ENCODE assay signal across 26 cellular contexts in genomic region chr14:104930526-104931322, GRCh38. TPM values are rescaled to one million over a fixed set of nuclear protein-coding genes. Genes with fewer than 3 reads are reported as not detected.
A peak's percentile ranks its signal among the peaks of the same experiment; 100 is the strongest.
DNase-seq lines count a peak whose midpoint lies in the region; ATAC-seq, FAIRE-seq and TF ChIP-seq lines count a peak whose summit lies in the region.
"Had no signal": no experiment of that assay in that cellular context is flagged by ENCODE, and none has a peak within 500 bp of the region (broad histone marks: within the 10 kb centered on the region; RNA-seq: fewer than 3 reads in every experiment).

No MANE protein-coding gene starts in this region.

- H2AFZ ChIP-seq in H9 (ENCODE audit: low read length) (no peak overlapping the region), H1 (ENCODE audit: low read length) (no peak overlapping the region), hepatocyte (no peak overlapping the region)
- H2AFZ ChIP-seq: neural progenitor cell had no signal

- TF ChIP-seq CTCF in H9 (conservative IDR thresholded peaks at IDR 0.05) (no peak), H1 (IDR thresholded peaks at IDR 0.05; ENCODE audit: control extremely low read depth in 1 of 3, insufficient read depth in 1 of 3, low read depth in 1 of 3, low read length in 3 of 3) (no peak), hepatocyte (IDR thresholded peaks at IDR 0.05; ENCODE audit: poor library complexity) (no peak)

- POLR2A ChIA-PET in H1 (lab: Charles Lee; ENCODE audit: partially characterized antibody): no interaction called here

- H3K79me1 ChIP-seq in H9 (ENCODE audit: insufficient read depth, low read depth, low read length, poor library complexity, severe bottlenecking): no peaks in the 10 kb centered on the region
- no peaks in the 10 kb centered on the region for H3K79me1 ChIP-seq in H1 (ENCODE audit: low read depth, low read length)

- intact Hi-C loops in posterior vena cava (cut with DNase I): loop anchor here in 1 of 2 donors (5.0 kb wide), 1 partner anchor 37 kb away; no protein-coding TSS in a partner anchor
- intact Hi-C loops in activated CD4-positive, alpha-beta T cell treated with anti-CD3 and anti-CD28 coated beads, Interleukin-2, amount 10 ng/mL, durations not matched to agents 24 days and 14 days (cut with micrococcal nuclease): no loop called here

- no peak overlapping the region for H3K4ac ChIP-seq in H9 (ENCODE audit: low read depth, low read length)
- H3K4ac ChIP-seq in H1 (replicated peaks; ENCODE audit: insufficient read length, low read depth, low read length): no peak overlapping the region

- H4K20me1 ChIP-seq in H9 (ENCODE audit: control insufficient read depth, insufficient read depth, insufficient read length): no peaks in the 10 kb centered on the region
- peaks cover 0 to 2% of the 10 kb centered on the region in 2 experiments for H4K20me1 ChIP-seq in H1 (replicated peaks in 1 of 2; ENCODE audit: control insufficient read depth in 1 of 2, insufficient read depth in 2 of 2, low read length in 2 of 2)
- no peaks in the 10 kb centered on the region for H4K20me1 ChIP-seq in hepatocyte (ENCODE audit: insufficient read depth, poor library complexity, severe bottlenecking)

- H3K79me2 ChIP-seq in H9 (ENCODE audit: insufficient read depth, low read length) (no peaks in the 10 kb centered on the region), H1 (ENCODE audit: control insufficient read depth in 1 of 2, insufficient read depth in 2 of 2, low read length in 2 of 2) (no peaks in the 10 kb centered on the region), hepatocyte (no peaks in the 10 kb centered on the region)

- H4K8ac ChIP-seq in H9 (replicated peaks; ENCODE audit: insufficient read length, low read depth, low read length) (no peak overlapping the region), H1 (ENCODE audit: extremely low read depth, insufficient read depth, low read length) (no peak overlapping the region)

- H3K27ac Mint-ChIP-seq in H9: no peak overlapping the region
- no peak overlapping the region for H3K27ac Mint-ChIP-seq in activated CD4-positive, alpha-beta T cell treated with anti-CD3 and anti-CD28 coated beads, Interleukin-2, amount 10 ng/mL, durations not matched to agents 24 days and 14 days
- H3K27ac Mint-ChIP-seq: neural progenitor cell; stimulated activated naive CD8-positive, alpha-beta T cell treated with anti-CD3 and anti-CD28 coated beads, Interleukin-15, Interleukin-2, amounts not matched to agents 100 ng/mL and 50 ng/mL, for 24 hours had no signal

- ATAC-seq in GM18511 (IDR thresholded peaks at IDR 0.05; ENCODE audit: unreplicated experiment): no peak
- ATAC-seq: mucosa of descending colon had no signal

- H3K4me3 Mint-ChIP-seq in H9: no peak overlapping the region
- H3K4me3 Mint-ChIP-seq in activated CD4-positive, alpha-beta T cell treated with anti-CD3 and anti-CD28 coated beads, Interleukin-2, amount 10 ng/mL, durations not matched to agents 24 days and 14 days: no peak overlapping the region
- H3K4me3 Mint-ChIP-seq: neural progenitor cell; stimulated activated naive CD8-positive, alpha-beta T cell treated with anti-CD3 and anti-CD28 coated beads, Interleukin-15, Interleukin-2, amounts not matched to agents 100 ng/mL and 50 ng/mL, for 24 hours had no signal

- H2BK20ac ChIP-seq in H9 (ENCODE audit: low read depth, low read length, poor library complexity, severe bottlenecking) (no peak overlapping the region), H1 (ENCODE audit: low read length) (no peak overlapping the region)

- TF ChIP-seq POLR2A in H1 (IDR thresholded peaks at IDR 0.05; ENCODE audit: control extremely low read depth in 1 of 2, low read depth in 2 of 2, low read length in 2 of 2): no peak

- WGBS in H9 (ENCODE audit: extremely low coverage, insufficient read length, low lambda C conversion rate): no CpG with 5 or more reads among the region's 11 CpGs
- 89% methylated on average over 10 of the region's 11 CpGs; no CpG with 5 or more reads in 1 of the 2 experiments for WGBS in H1 (ENCODE audit: extremely low coverage in 1 of 2, insufficient coverage in 1 of 2, insufficient read length in 1 of 2, insufficient replicate concordance in 2 of 2, low coverage in 1 of 2, low lambda C conversion rate in 2 of 2, missing lambda C conversion rate in 1 of 2), 2 experiments
- 83% methylated on average over 11 of the region's 11 CpGs for WGBS in hepatocyte (ENCODE audit: low lambda C conversion rate, missing lambda C conversion rate)

- H3K27me3 ChIP-seq in H9 (ENCODE audit: insufficient read depth, low read length): peaks cover 30% of the 10 kb centered on the region; the same call in 1 of the 2 replicates
- peaks cover 27 to 57% (median 48%) of the 10 kb centered on the region in 4 experiments for H3K27me3 ChIP-seq in H1 (replicated peaks in 1 of 4; ENCODE audit: control insufficient read depth in 3 of 4, extremely low read depth in 1 of 4, insufficient read depth in 3 of 4, low read length in 3 of 4)
- H3K27me3 ChIP-seq in hepatocyte: peaks cover 41% of the 10 kb centered on the region
- H3K27me3 ChIP-seq: BE2C, tibial nerve had no signal

- H3K56ac ChIP-seq in H9 (ENCODE audit: insufficient read length, low read depth, low read length): no peak overlapping the region
- H3K56ac ChIP-seq in H1 (replicated peaks; ENCODE audit: insufficient read length, low read depth, low read length): no peak overlapping the region

- H3K14ac ChIP-seq in H9 (ENCODE audit: insufficient read depth, low read length) (no peak overlapping the region), H1 (ENCODE audit: insufficient read length) (no peak overlapping the region)

- H3K4me2 ChIP-seq in H9 (ENCODE audit: insufficient read depth, insufficient read length, low read length): no peak overlapping the region
- H3K4me2 ChIP-seq in H1 (ENCODE audit: insufficient read depth in 1 of 2, low read depth in 2 of 2, low read length in 2 of 2): no peak overlapping the region
- no peak overlapping the region for H3K4me2 ChIP-seq in hepatocyte
- H3K4me2 ChIP-seq: KMS-11, neural progenitor cell had no signal

- H3K27me3 Mint-ChIP-seq in H9 (ENCODE audit: low read depth): peaks cover 64% of the 10 kb centered on the region
- peaks cover 13% of the 10 kb centered on the region for H3K27me3 Mint-ChIP-seq in activated CD4-positive, alpha-beta T cell treated with anti-CD3 and anti-CD28 coated beads, Interleukin-2, amount 10 ng/mL, durations not matched to agents 24 days and 14 days

- DNase-seq in activated CD8-positive, alpha-beta memory T cell treated with anti-CD3 and anti-CD28 coated beads, Interleukin-2, amount 50 U/mL, for 4 hours: peak; percentile 12
- DNase-seq in activated CD8-positive, alpha-beta memory T cell treated with anti-CD3 and anti-CD28 coated beads for 24 hours: no peak
- DNase-seq in H9 (peak; percentile 24), H1 (ENCODE audit: low read depth in 1 of 2, low spot score in 2 of 2) (no peak), posterior vena cava (ENCODE audit: low spot score) (peak; percentile 75), hepatocyte (ENCODE audit: low spot score) (no peak)
- no peak for DNase-seq in activated CD4-positive, alpha-beta T cell treated with anti-CD3 and anti-CD28 coated beads, Interleukin-2, amount 10 ng/mL, durations not matched to agents 24 days and 14 days
- DNase-seq: 8988T; activated CD4-positive, alpha-beta T cell treated with anti-CD3 and anti-CD28 coated beads, Interleukin-2, amount 50 U/mL, for 48 hours; activated naive CD4-positive, alpha-beta T cell treated with Interleukin-2 at 50 U/mL for 16 hours; BE2C; Caco-2; mucosa of descending colon; NCI-H187; NCI-H526 treated with DMSO at 0.1 percent for 48 hours; stimulated activated CD4-positive, alpha-beta T cell treated with anti-CD3 and anti-CD28 coated beads, Interleukin-12 subunit alpha, Interleukin-12 subunit beta, amount 100 ng/mL, for 4 hours had no signal

- peaks cover 0 to 4% (median 0%) of the 10 kb centered on the region in 4 experiments; a peak in 1 of 8 replicates for H3K36me3 ChIP-seq in H1 (ENCODE audit: control insufficient read depth in 2 of 4, insufficient read depth in 4 of 4, low read length in 3 of 4)
- H3K36me3 ChIP-seq in hepatocyte (replicated peaks; ENCODE audit: insufficient read depth, low read depth): no peaks in the 10 kb centered on the region
- H3K36me3 ChIP-seq: BE2C, neural progenitor cell, tibial nerve had no signal

- no peak overlapping the region for H3K4me3 ChIP-seq in H1 (ENCODE audit: extremely low read depth in 1 of 4, insufficient read depth in 2 of 4, low read depth in 3 of 4, low read length in 4 of 4)
- no peak overlapping the region for H3K4me3 ChIP-seq in hepatocyte
- H3K4me3 ChIP-seq: mucosa of descending colon, neural progenitor cell, tibial nerve had no signal

- H3K23ac ChIP-seq in H9 (ENCODE audit: insufficient read length, low read depth, low read length): no peak overlapping the region
- H3K23ac ChIP-seq in H1 (ENCODE audit: insufficient read length): no peak overlapping the region

- H3K27ac ChIP-seq in H9 (ENCODE audit: insufficient read length, low read depth, low read length) (no peak overlapping the region), H1 (ENCODE audit: low read depth, low read length) (no peak overlapping the region), hepatocyte (no peak overlapping the region)
- H3K27ac ChIP-seq: KMS-11, neural progenitor cell, tibial nerve, VCaP had no signal

- H3K4me1 Mint-ChIP-seq in H9: peaks cover 4 to 12% of the 10 kb centered on the region in 2 experiments; a peak in 3 of 4 replicates
- peaks cover 8% of the 10 kb centered on the region for H3K4me1 Mint-ChIP-seq in activated CD4-positive, alpha-beta T cell treated with anti-CD3 and anti-CD28 coated beads, Interleukin-2, amount 10 ng/mL, durations not matched to agents 24 days and 14 days

- TF ChIP-seq RAD21 in H1 (IDR thresholded peaks at IDR 0.05 in 1 of 2, conservative IDR thresholded peaks at IDR 0.05 in 1 of 2; ENCODE audit: low read depth in 2 of 2, low read length in 2 of 2): no peak

- CTCF ChIA-PET in H1 (lab: Charles Lee; ENCODE audit: partially characterized antibody): interaction anchor here (0.6 to 1.4 kb wide), 6 partner anchors 8 to 853 kb away, joined by 3 to 4 read pairs (median 3); no protein-coding TSS in a partner anchor

- no peak overlapping the region for H3K9ac ChIP-seq in H9 (ENCODE audit: extremely low read depth, insufficient read length, low read length)
- no peak overlapping the region for H3K9ac ChIP-seq in H1 (replicated peaks in 1 of 4; ENCODE audit: extremely low read depth in 1 of 4, low read depth in 3 of 4, low read length in 3 of 4)
- H3K9ac ChIP-seq: KMS-11, neural progenitor cell had no signal

- H3K18ac ChIP-seq in H9 (ENCODE audit: insufficient read length, low read depth, low read length) (no peak overlapping the region), H1 (ENCODE audit: extremely low read depth, low read length) (no peak overlapping the region)

- no peak overlapping the region for H3T11ph ChIP-seq in H9 (ENCODE audit: low read length)

- no peak for TF ChIP-seq EP300 in H1 (IDR thresholded peaks at IDR 0.05; ENCODE audit: borderline replicate concordance in 1 of 2, low read depth in 2 of 2, low read length in 2 of 2)

- no peak overlapping the region for H4K5ac ChIP-seq in H9 (ENCODE audit: insufficient read length, low read depth, low read length)
- H4K5ac ChIP-seq in H1 (ENCODE audit: insufficient read length, low read depth, low read length): no peak overlapping the region

- no peaks in the 10 kb centered on the region for H3K36me3 Mint-ChIP-seq in H9 (ENCODE audit: insufficient read depth in 1 of 3, low read depth in 3 of 3)
- H3K36me3 Mint-ChIP-seq in activated CD4-positive, alpha-beta T cell treated with anti-CD3 and anti-CD28 coated beads, Interleukin-2, amount 10 ng/mL, durations not matched to agents 24 days and 14 days (ENCODE audit: low read depth): no peaks in the 10 kb centered on the region
- H3K36me3 Mint-ChIP-seq: neural progenitor cell had no signal

- H2AK5ac ChIP-seq in H9 (ENCODE audit: insufficient read length, low read length) (no peak overlapping the region), H1 (ENCODE audit: low read depth, low read length) (no peak overlapping the region)

- no peak for FAIRE-seq in H1 (lab: Jason Lieb, UNC)

- H2BK12ac ChIP-seq in H9 (ENCODE audit: insufficient read length, low read depth, low read length) (no peak overlapping the region), H1 (ENCODE audit: low read depth, low read length) (no peak overlapping the region)

- H3K9me3 Mint-ChIP-seq in H9: no peaks in the 10 kb centered on the region; a peak in 1 of 5 replicates
- H3K9me3 Mint-ChIP-seq in activated CD4-positive, alpha-beta T cell treated with anti-CD3 and anti-CD28 coated beads, Interleukin-2, amount 10 ng/mL, durations not matched to agents 24 days and 14 days: no peaks in the 10 kb centered on the region
- H3K9me3 Mint-ChIP-seq: neural progenitor cell; stimulated activated naive CD8-positive, alpha-beta T cell treated with anti-CD3 and anti-CD28 coated beads, Interleukin-15, Interleukin-2, amounts not matched to agents 100 ng/mL and 50 ng/mL, for 24 hours had no signal

- H3K9me2 ChIP-seq in hepatocyte (replicated peaks; ENCODE audit: insufficient read depth): no peaks in the 10 kb centered on the region

- no peak overlapping the region for H2BK15ac ChIP-seq in H9 (ENCODE audit: low read depth, low read length)
- H2BK15ac ChIP-seq in H1 (ENCODE audit: low read length): peak overlapping the region; percentile 61

- no peak overlapping the region for H2BK5ac ChIP-seq in H9 (ENCODE audit: insufficient read length, low read length)
- no peak overlapping the region for H2BK5ac ChIP-seq in H1 (ENCODE audit: low read depth, low read length)

- no peaks in the 10 kb centered on the region for H3K23me2 ChIP-seq in H9 (ENCODE audit: insufficient read length, low read depth, low read length, poor library complexity, severe bottlenecking)
- H3K23me2 ChIP-seq in H1 (ENCODE audit: low read depth, low read length): peaks cover 12% of the 10 kb centered on the region; the same call in 1 of the 2 replicates

- H4K91ac ChIP-seq in H9 (ENCODE audit: insufficient read length, low read depth, low read length) (no peak overlapping the region), H1 (replicated peaks; ENCODE audit: insufficient read length, low read length) (no peak overlapping the region)

- H3K9me3 ChIP-seq in H9 (ENCODE audit: control insufficient read depth, low read depth, low read length) (no peaks in the 10 kb centered on the region), H1 (ENCODE audit: insufficient read depth in 2 of 2, low read depth in 1 of 2, low read length in 1 of 2) (no peaks in the 10 kb centered on the region), hepatocyte (ENCODE audit: low read depth) (no peaks in the 10 kb centered on the region)
- H3K9me3 ChIP-seq: BE2C, Caco-2, mucosa of descending colon, tibial nerve had no signal

- H2BK120ac ChIP-seq in H9 (ENCODE audit: low read depth, low read length, poor library complexity, severe bottlenecking): no peak overlapping the region
- H2BK120ac ChIP-seq in H1 (replicated peaks; ENCODE audit: low read depth, low read length): no peak overlapping the region

- H3K4me1 ChIP-seq in H9 (ENCODE audit: insufficient read depth, low read length): no peaks in the 10 kb centered on the region; the same call in 1 of the 2 replicates
- H3K4me1 ChIP-seq in H1 (replicated peaks in 1 of 4; ENCODE audit: control insufficient read depth in 3 of 4, insufficient read depth in 4 of 4, low read length in 3 of 4): peaks cover 0 to 16% (median 8%) of the 10 kb centered on the region in 4 experiments; a peak in 5 of 7 replicates
- peaks cover 10% of the 10 kb centered on the region for H3K4me1 ChIP-seq in hepatocyte (ENCODE audit: insufficient read depth)

RNA-seq across cellular contexts. Expression of gene PLD4, which starts 6.0 kb away (rescaled TPM):
- total RNA-seq in H9 (2021) (not detected in 2 replicates), posterior vena cava (under 1 TPM in 1 of 2 donors, not detected in 1; 0.24 TPM), hepatocyte (not detected in 2 replicates)
- total RNA-seq in H1 (2021; fragmentation: NEBNext Ultra II Directional; extraction: Animal tissue kit (Norgen Biotek cat#: 25700)): 0.04 TPM in 1 of 2 replicates, not detected in the other
- polyA plus RNA-seq in H1 (2011; rRNA removed) (0.05 and 0.06 TPM in 2 replicates), hepatocyte (0.77 and 1.1 TPM in 2 replicates)
- 0.04 TPM for polyA plus RNA-seq in H1 (2011; cell fraction: cytosol; rRNA removed)
- polyA plus RNA-seq in H1 (2011; cell fraction: nucleus; rRNA removed): 0.13 TPM
- 0.13 TPM in 1 of 4 replicates, not detected in the others for polyA plus RNA-seq in H1 (2012, experiment 1 of 2)
- polyA plus RNA-seq in H1 (2012, experiment 2 of 2): not detected
- 0.04 TPM for polyA plus RNA-seq in H1 (2013, experiment 1 of 2)
- 0.02 TPM for polyA plus RNA-seq in H1 (2013, experiment 2 of 2)
- polyA minus RNA-seq in H1 (2011; rRNA and poly(A)+ RNA removed): 0.06 and 0.10 TPM in 2 replicates
- not detected for polyA minus RNA-seq in H1 (2011; cell fraction: cytosol; rRNA and poly(A)+ RNA removed)
- polyA minus RNA-seq in H1 (2011; cell fraction: nucleus; rRNA and poly(A)+ RNA removed): 0.20 TPM
- 0.07 and 0.21 TPM in 2 replicates for total RNA-seq in activated CD4-positive, alpha-beta T cell treated with anti-CD3 and anti-CD28 coated beads, Interleukin-2, amount 10 ng/mL, durations not matched to agents 24 days and 14 days
- total RNA-seq: Caco-2, Daoy, dermis microvascular lymphatic vessel endothelial cell, H4, RPMI7951 had no signal

RNA-seq across cellular contexts. Expression of gene AHNAK2, which starts 47.5 kb away (rescaled TPM):
- total RNA-seq in H9 (2021): 2.3 and 2.8 TPM in 2 replicates
- 1.5 and 2.0 TPM in 2 replicates for total RNA-seq in H1 (2021; fragmentation: NEBNext Ultra II Directional; extraction: Animal tissue kit (Norgen Biotek cat#: 25700))
- 0.64 and 0.95 TPM in 2 replicates for polyA plus RNA-seq in H1 (2011; rRNA removed)
- polyA plus RNA-seq in H1 (2011; cell fraction: cytosol; rRNA removed): 0.67 TPM
- 4.3 TPM for polyA plus RNA-seq in H1 (2011; cell fraction: nucleus; rRNA removed)
- polyA plus RNA-seq in H1 (2012, experiment 1 of 2): 1.2 to 2.0 TPM (median 1.7 TPM) in 4 replicates
- 0.55 TPM for polyA plus RNA-seq in H1 (2012, experiment 2 of 2)
- polyA plus RNA-seq in H1 (2013, experiment 1 of 2): 0.99 TPM
- 0.96 TPM for polyA plus RNA-seq in H1 (2013, experiment 2 of 2)
- polyA minus RNA-seq in H1 (2011; rRNA and poly(A)+ RNA removed): 3.2 and 4.3 TPM in 2 replicates
- 2.9 TPM for polyA minus RNA-seq in H1 (2011; cell fraction: cytosol; rRNA and poly(A)+ RNA removed)
- 4.9 TPM for polyA minus RNA-seq in H1 (2011; cell fraction: nucleus; rRNA and poly(A)+ RNA removed)
- 100 to 1,000 TPM; 242 to 274 TPM for total RNA-seq in posterior vena cava
- 4.6 and 5.9 TPM in 2 replicates for total RNA-seq in hepatocyte
- polyA plus RNA-seq in hepatocyte: 1.8 and 2.4 TPM in 2 replicates
- 0.02 TPM in 2 replicates for total RNA-seq in activated CD4-positive, alpha-beta T cell treated with anti-CD3 and anti-CD28 coated beads, Interleukin-2, amount 10 ng/mL, durations not matched to agents 24 days and 14 days

RNA-seq across cellular contexts. Expression of gene CLBA1, which starts 54.9 kb away (rescaled TPM):
- total RNA-seq in H9 (2021) (2.4 and 3.0 TPM in 2 replicates), posterior vena cava (1 to 10 TPM; 4.7 to 5.6 TPM), hepatocyte (4.5 and 6.4 TPM in 2 replicates)
- total RNA-seq in H1 (2021; fragmentation: NEBNext Ultra II Directional; extraction: Animal tissue kit (Norgen Biotek cat#: 25700)): 2.1 and 2.4 TPM in 2 replicates
- polyA plus RNA-seq in H1 (2011; rRNA removed) (1.6 and 2.3 TPM in 2 replicates), hepatocyte (5.1 and 9.3 TPM in 2 replicates)
- 3.1 TPM for polyA plus RNA-seq in H1 (2011; cell fraction: cytosol; rRNA removed)
- 4.8 TPM for polyA plus RNA-seq in H1 (2011; cell fraction: nucleus; rRNA removed)
- polyA plus RNA-seq in H1 (2012, experiment 1 of 2): 2.8 to 3.4 TPM (median 3.1 TPM) in 4 replicates
- 2.1 TPM for polyA plus RNA-seq in H1 (2012, experiment 2 of 2)
- polyA plus RNA-seq in H1 (2013, experiment 1 of 2): 2.3 TPM
- 2.6 TPM for polyA plus RNA-seq in H1 (2013, experiment 2 of 2)
- polyA minus RNA-seq in H1 (2011; rRNA and poly(A)+ RNA removed): 1.8 TPM in 2 replicates
- 3.2 TPM for polyA minus RNA-seq in H1 (2011; cell fraction: cytosol; rRNA and poly(A)+ RNA removed)
- polyA minus RNA-seq in H1 (2011; cell fraction: nucleus; rRNA and poly(A)+ RNA removed): 2.4 TPM
- total RNA-seq in activated CD4-positive, alpha-beta T cell treated with anti-CD3 and anti-CD28 coated beads, Interleukin-2, amount 10 ng/mL, durations not matched to agents 24 days and 14 days: 2.4 and 2.5 TPM in 2 replicates

Comparison
In these comparisons a context has a peak if more than half of its experiments do, and no peak if none do; other contexts are left out.
1. DNase-seq: peak in activated CD8-positive, alpha-beta memory T cell treated with anti-CD3 and anti-CD28 coated beads, Interleukin-2, amount 50 U/mL, for 4 hours (single experiment), H9 (single experiment) and posterior vena cava (single experiment); none in activated CD8-positive, alpha-beta memory T cell treated with anti-CD3 and anti-CD28 coated beads for 24 hours (single experiment), H1 (0 of 2), hepatocyte (single experiment) and activated CD4-positive, alpha-beta T cell treated with anti-CD3 and anti-CD28 coated beads, Interleukin-2, amount 10 ng/mL, durations not matched to agents 24 days and 14 days (single experiment).
2. RNA of gene AHNAK2, which starts 47.5 kb away (total RNA-seq): 242 to 274 TPM in posterior vena cava; 4.6 to 5.9 TPM in hepatocyte, 2.3 to 2.8 TPM in H9, 1.5 to 2.0 TPM in H1 and 0.02 TPM in activated CD4-positive, alpha-beta T cell treated with anti-CD3 and anti-CD28 coated beads, Interleukin-2, amount 10 ng/mL, durations not matched to agents 24 days and 14 days; every median in the first group is over 10 times any median in the second.